Comparison of ENCODE assay signal across 8 cellular contexts in the genomic region with DNA sequence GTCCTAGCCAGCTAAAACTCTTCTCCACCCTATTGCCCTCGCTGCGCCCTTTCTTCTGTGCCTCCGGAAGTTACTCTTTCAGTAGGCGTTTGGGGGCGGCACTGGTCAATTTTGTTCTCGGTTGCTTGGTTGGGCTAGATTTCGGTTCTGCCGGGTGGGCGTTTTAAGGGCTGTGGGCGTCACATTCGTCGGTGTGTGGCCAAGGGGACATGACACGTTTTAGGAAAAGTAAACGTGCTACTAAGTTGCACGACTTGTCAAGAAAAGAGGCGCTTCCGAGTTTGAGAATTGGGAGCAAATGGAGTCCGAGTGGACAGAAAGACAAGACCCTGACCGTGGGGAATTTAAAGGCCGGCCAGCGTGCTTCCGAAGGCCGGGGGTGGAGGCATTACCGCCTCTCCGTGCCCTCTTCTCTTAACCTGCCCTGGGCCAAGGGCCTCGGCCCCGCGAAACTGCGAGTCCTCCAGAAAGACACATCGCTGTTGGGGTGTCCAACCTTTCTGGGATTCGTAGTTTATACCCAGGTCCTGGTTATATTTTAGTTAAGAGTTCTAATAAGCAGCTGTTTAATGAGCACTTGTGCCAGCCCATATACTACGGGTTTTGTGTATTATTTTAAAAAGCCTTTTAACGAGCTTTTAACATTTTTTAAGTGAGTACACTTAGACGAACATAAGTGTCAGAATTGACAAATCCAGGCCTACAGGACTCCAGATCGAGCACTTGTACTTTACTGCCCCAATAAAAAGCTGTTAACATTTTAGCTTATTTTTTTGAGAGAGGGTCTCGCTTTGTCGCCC. TPM values are rescaled to one million over a fixed set of nuclear protein-coding genes. Genes with fewer than 3 reads are reported as not detected.
DNase-seq lines count a peak whose midpoint lies in the region; ATAC-seq and TF ChIP-seq lines count a peak whose summit lies in the region.

No MANE protein-coding gene starts in this region.

- H3K4me3 ChIP-seq in ascending aorta: peak overlapping the region; percentile 70 to 86
- H3K4me3 ChIP-seq in iPS-11a (ENCODE audit: low read depth, low read length): peak overlapping the region; percentile 96
- H3K4me3 ChIP-seq in skeletal muscle cell (ENCODE audit: low read depth, low read length): peak overlapping the region; percentile 76

- peaks cover 16 to 34% of the 10 kb centered on the region in 2 donors for H3K36me3 ChIP-seq in ascending aorta

- intact Hi-C loops in ascending aorta (cut with DNase I): loop anchor here (1.0 to 2.0 kb wide), 3 partner anchors 12 to 106 kb away; partner anchors contain the start of genes ATP6V1G2, NFKBIL1 and PRRC2A

- peak; percentile 95 for DNase-seq in DMS79 (lab: John Stamatoyannopoulos, UW)
- DNase-seq in RKO (ENCODE audit: low spot score): peak; percentile 94
- DNase-seq in ascending aorta (ENCODE audit: low spot score in 2 of 2): peak; percentile 56 to 96
- no peak for DNase-seq in skeletal muscle cell (ENCODE audit: low read depth)
- no peak for DNase-seq in ecto neural progenitor cell (ENCODE audit: low spot score)

- H3K27ac ChIP-seq in ascending aorta: peak overlapping the region; percentile 93 to 98

- no peaks in the 10 kb centered on the region for H3K9me3 ChIP-seq in ascending aorta

- H3K27me3 ChIP-seq in ascending aorta: no peaks in the 10 kb centered on the region

- peaks cover 4 to 19% of the 10 kb centered on the region in 2 donors for H3K4me1 ChIP-seq in ascending aorta

- ATAC-seq in GM19328 (IDR thresholded peaks at IDR 0.05; ENCODE audit: unreplicated experiment) (peak; percentile 40), HG03432 (IDR thresholded peaks at IDR 0.05; ENCODE audit: unreplicated experiment) (peak; percentile 73)

- peak in 1 of 3 experiments; percentile 26 for TF ChIP-seq CTCF in ascending aorta (IDR thresholded peaks at IDR 0.05)

RNA-seq across cellular contexts. Expression of gene BAG6, which starts 0.7 kb away (rescaled TPM):
- 255 TPM for total RNA-seq in ascending aorta

RNA-seq across cellular contexts. Expression of gene APOM, which starts 2.6 kb away (rescaled TPM):
- total RNA-seq in ascending aorta: not detected

RNA-seq across cellular contexts. Expression of gene C6orf47, which starts 7.5 kb away (rescaled TPM):
- total RNA-seq in ascending aorta: 20.9 TPM

RNA-seq across cellular contexts. Expression of gene GPANK1, which starts 11.7 kb away (rescaled TPM):
- total RNA-seq in ascending aorta: 9.8 TPM

RNA-seq across cellular contexts. Expression of gene CSNK2B, which starts 12.8 kb away (rescaled TPM):
- total RNA-seq in ascending aorta: 148 TPM

Comparison
In these comparisons a context has a peak if more than half of its experiments do, and no peak if none do; other contexts are left out.
1. DNase-seq: peak in DMS79 (single experiment), RKO (single experiment) and ascending aorta (2 of 2); none in skeletal muscle cell (single experiment) and ecto neural progenitor cell (single experiment).
2. Peak in every context shown above with its lines, with median percentiles within 50 percentile points of each other: H3K4me3 ChIP-seq.